ENCODE assay signal across 7 cellular contexts in the genomic region with DNA sequence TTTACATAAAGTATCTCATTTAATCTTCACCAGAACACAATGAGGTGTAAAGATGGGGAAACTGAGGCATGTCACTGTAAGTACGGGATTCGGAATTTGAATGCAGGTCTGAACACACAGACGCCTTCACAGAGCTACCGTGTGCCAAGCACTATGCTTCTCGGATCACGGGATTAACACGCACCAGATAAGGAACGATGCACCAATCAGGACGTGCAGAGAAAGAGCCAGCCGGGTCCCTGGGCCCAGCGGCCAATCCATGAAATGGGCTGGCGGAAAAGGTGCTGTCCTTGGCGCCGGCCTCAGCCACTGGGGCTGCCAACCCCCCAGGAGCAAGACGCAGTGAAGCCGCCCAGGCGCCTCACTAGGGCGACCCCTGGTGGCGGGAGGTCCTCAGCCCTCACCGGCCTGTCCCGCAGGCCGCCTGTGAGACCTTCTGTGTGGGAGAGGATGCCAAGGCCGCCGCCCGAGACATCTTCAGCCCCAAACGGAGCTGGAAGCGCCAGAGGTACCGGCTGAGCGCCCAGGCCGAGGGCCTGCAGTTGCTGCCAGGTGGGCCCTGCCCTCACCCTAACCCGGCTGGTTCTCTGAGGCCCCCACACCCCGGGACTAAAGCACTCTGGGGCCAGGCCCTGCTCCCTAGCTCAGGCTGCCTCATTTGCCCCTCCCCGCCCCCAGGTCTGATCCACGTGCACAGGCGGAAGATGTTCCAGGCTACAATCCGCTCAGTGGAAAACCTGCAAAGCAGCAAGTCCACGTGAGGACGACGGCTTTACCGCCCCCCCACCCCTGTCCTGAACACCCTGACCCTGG. TPM values are rescaled to one million over a fixed set of nuclear protein-coding genes. Genes with fewer than 3 reads are reported as not detected.
DNase-seq lines count a peak whose midpoint lies in the region; ATAC-seq and TF ChIP-seq lines count a peak whose summit lies in the region.
"Had no signal": no experiment of that assay in that cellular context is flagged by ENCODE, and none has a peak within 500 bp of the region (broad histone marks: within the 10 kb centered on the region; RNA-seq: fewer than 3 reads in every experiment).

No MANE protein-coding gene starts in this region.

- intact Hi-C loops in IMR-90 (cut with micrococcal nuclease), result no loop called here
- intact Hi-C loops in left lung (cut with DNase I), result no loop called here

- CTCF ChIA-PET in IMR-90 (lab: Yijun Ruan, JAX), result interaction anchor here (1.0 to 1.4 kb wide), 2 partner anchors 10 to 28 kb away, joined by 3 to 4 read pairs; no protein-coding TSS in a partner anchor

- H3K4me1 ChIP-seq in IMR-90 (ENCODE audit: control insufficient read depth, insufficient read depth, low read length) (peaks cover 9% of the 10 kb centered on the region; the same call in 1 of the 2 replicates), left lung (peaks cover 16 to 55% of the 10 kb centered on the region in 2 donors)

- dilution Hi-C loops in IMR-90 (cut with HindIII; ENCODE audit: low sequenced_read_pairs, unreplicated experiment), result no loop called here

- no peak for ATAC-seq in IMR-90 (ENCODE audit: low read depth)
- peak; percentile 61 for ATAC-seq in left lung
- peak; percentile 84 for ATAC-seq in stimulated activated naive CD8-positive, alpha-beta T cell treated with anti-CD3 and anti-CD28 coated beads, Interleukin-15, amount 100 ng/mL, for 72 hours
- ATAC-seq in GM19455 (IDR thresholded peaks at IDR 0.05; ENCODE audit: unreplicated experiment), result no peak

- no peak overlapping the region for H3K18ac ChIP-seq in IMR-90 (ENCODE audit: low read depth, low read length)

- 0 out of 4 replicates have a peak overlapping the region, but pooled peaks of 1 of the 2 experiments have one; percentile 28 for H4K8ac ChIP-seq in IMR-90 (ENCODE audit: low read depth in 2 of 2, low read length in 2 of 2)

- no peak overlapping the region for H2BK5ac ChIP-seq in IMR-90 (ENCODE audit: low read depth, low read length, poor library complexity, severe bottlenecking)

- H3K36me3 ChIP-seq in IMR-90 (ENCODE audit: control insufficient read depth, insufficient read depth, low read length) (no peaks in the 10 kb centered on the region), left lung (no peaks in the 10 kb centered on the region)

- H3K27ac ChIP-seq in IMR-90 (ENCODE audit: insufficient read depth, low read length) (no peak overlapping the region), left lung (no peak overlapping the region)
- H3K27ac ChIP-seq: epithelial cell of prostate had no signal

- H3K23ac ChIP-seq in IMR-90 (ENCODE audit: low read depth, low read length), result no peak overlapping the region

- H3K4ac ChIP-seq in IMR-90 (ENCODE audit: low read depth, low read length), result no peak overlapping the region

- H2AK9ac ChIP-seq in IMR-90 (replicated peaks; ENCODE audit: low read depth, low read length, poor library complexity), result no peak overlapping the region

- no peaks in the 10 kb centered on the region for H3K9me3 Mint-ChIP-seq in stimulated activated naive CD8-positive, alpha-beta T cell treated with anti-CD3 and anti-CD28 coated beads, Interleukin-15, amount 100 ng/mL, for 72 hours

- H3K9ac ChIP-seq in IMR-90 (ENCODE audit: low read depth, low read length), result no peak overlapping the region

- H3K27me3 ChIP-seq in IMR-90 (ENCODE audit: control insufficient read depth, insufficient read depth, low read length), result peaks cover 15% of the 10 kb centered on the region
- peaks cover 3 to 60% of the 10 kb centered on the region in 2 donors for H3K27me3 ChIP-seq in left lung

- H3K4me2 ChIP-seq in IMR-90 (ENCODE audit: low read depth, low read length), result no peak overlapping the region

- H4K5ac ChIP-seq in IMR-90 (ENCODE audit: low read depth, low read length), result no peak overlapping the region

- no peak for TF ChIP-seq POLR2A in IMR-90 (IDR thresholded peaks at IDR 0.05; ENCODE audit: low read depth, low read length)

- H2AK5ac ChIP-seq in IMR-90 (ENCODE audit: low read depth, low read length), result no peak overlapping the region

- no peak overlapping the region for H4K91ac ChIP-seq in IMR-90 (ENCODE audit: insufficient read depth, low read depth, low read length)

- peaks cover 67% of the 10 kb centered on the region for H3K4me1 Mint-ChIP-seq in stimulated activated naive CD8-positive, alpha-beta T cell treated with anti-CD3 and anti-CD28 coated beads, Interleukin-15, amount 100 ng/mL, for 72 hours

- no peak overlapping the region for H3K14ac ChIP-seq in IMR-90 (replicated peaks; ENCODE audit: low read depth, low read length)

- in situ Hi-C loops in IMR-90 (cut with MboI; ENCODE audit: low sequenced_read_pairs), result no loop called here

- no peak for TF ChIP-seq RAD21 in IMR-90 (IDR thresholded peaks at IDR 0.05; ENCODE audit: low read length)

- POLR2A ChIA-PET in IMR-90 (lab: Charles Lee; ENCODE audit: unreplicated experiment), result no interaction called here

- peak overlapping the region; percentile 78 to 80 for H3K27ac Mint-ChIP-seq in stimulated activated naive CD8-positive, alpha-beta T cell treated with anti-CD3 and anti-CD28 coated beads, Interleukin-15, amount 100 ng/mL, for 72 hours

- WGBS in IMR-90 (ENCODE audit: extremely low coverage in 2 of 2, insufficient read length in 1 of 2), 2 experiments, result 55% methylated on average over 23 of the region's 40 CpGs; no CpG with 5 or more reads in 1 of the 2 experiments

- H3K56ac ChIP-seq in IMR-90 (ENCODE audit: extremely low read depth, insufficient read depth, low read length), result no peak overlapping the region

- no peaks in the 10 kb centered on the region for H3K79me1 ChIP-seq in IMR-90 (ENCODE audit: low read depth in 1 of 2, low read length in 2 of 2)

- TF ChIP-seq CTCF in GM12865 (IDR thresholded peaks at IDR 0.05; ENCODE audit: insufficient read depth, low read depth, low read length, missing control alignments), result peak; percentile 78
- peak; percentile 44 for TF ChIP-seq CTCF in IMR-90 (conservative IDR thresholded peaks at IDR 0.05; ENCODE audit: low read depth, low read length)
- TF ChIP-seq CTCF in left lung (IDR thresholded peaks at IDR 0.05), result peak; percentile 65 to 80

- DNase-seq in GM12865 (ENCODE audit: low read depth) (peak; percentile 80), IMR-90 (no peak), left lung (peak; percentile 56 to 93)
- peak; percentile 77 for DNase-seq in activated T-helper 9 cell treated with anti-CD3 and anti-CD28 coated beads, Interleukin-2, amount 50 U/mL, for 16 hours (ENCODE audit: low read depth)
- DNase-seq in stimulated activated naive CD8-positive, alpha-beta T cell treated with anti-CD3 and anti-CD28 coated beads, Interleukin-15, amount 100 ng/mL, for 72 hours, result peak; percentile 89 to 91

- H3K4me3 Mint-ChIP-seq in stimulated activated naive CD8-positive, alpha-beta T cell treated with anti-CD3 and anti-CD28 coated beads, Interleukin-15, amount 100 ng/mL, for 72 hours, result peak overlapping the region; percentile 76 to 90

- no TSS peak for BruUV-seq in IMR-90 (replicated peaks; lab: Mats Ljungman, UMichigan)

- peak overlapping the region; percentile 1 for H2AFZ ChIP-seq in IMR-90 (replicated peaks; ENCODE audit: low read length, poor library complexity)

- no peak overlapping the region for H2BK15ac ChIP-seq in IMR-90 (ENCODE audit: low read depth, low read length)

- H3K9me3 ChIP-seq in IMR-90 (ENCODE audit: control insufficient read depth, insufficient read depth, low read length) (no peaks in the 10 kb centered on the region), left lung (no peaks in the 10 kb centered on the region)

- H4K20me1 ChIP-seq in IMR-90 (ENCODE audit: insufficient read depth, low read length), result no peaks in the 10 kb centered on the region

- H3K4me3 ChIP-seq in GM12865 (ENCODE audit: low read depth, low read length), result peak overlapping the region; percentile 12
- no peak overlapping the region for H3K4me3 ChIP-seq in IMR-90 (ENCODE audit: insufficient read depth, low read depth, low read length)
- peak overlapping the region in 1 of 2 donors; percentile 9 for H3K4me3 ChIP-seq in left lung

- no peaks in the 10 kb centered on the region for H3K9me1 ChIP-seq in IMR-90 (ENCODE audit: insufficient read depth, low read length)

- H3K27me3 Mint-ChIP-seq in stimulated activated naive CD8-positive, alpha-beta T cell treated with anti-CD3 and anti-CD28 coated beads, Interleukin-15, amount 100 ng/mL, for 72 hours, result no peaks in the 10 kb centered on the region

- no peak overlapping the region for H2BK20ac ChIP-seq in IMR-90 (ENCODE audit: low read depth, low read length)

- H2BK120ac ChIP-seq in IMR-90 (ENCODE audit: low read depth, low read length), result no peak overlapping the region

TF ChIP-seq in IMR-90, 13 proteins besides CTCF, POLR2A, EP300 and RAD21 (continues in another document):
- no peak for TF ChIP-seq FOS (IDR thresholded peaks at IDR 0.05; ENCODE audit: low read depth, low read length)
- no peak for TF ChIP-seq BHLHE40 (IDR thresholded peaks at IDR 0.05; ENCODE audit: low read depth, low read length)
- no peak for TF ChIP-seq MAZ (IDR thresholded peaks at IDR 0.05; ENCODE audit: borderline replicate concordance, low read depth, low read length)
- no peak for TF ChIP-seq CHD1 (IDR thresholded peaks at IDR 0.05; ENCODE audit: low read depth, low read length)

RNA-seq across cellular contexts. Expression of a gene that starts 15.6 kb away (rescaled TPM):
- total RNA-seq in IMR-90 (2012; rRNA removed) (0.18 TPM in 1 of 2 replicates, not detected in the other), left lung (under 1 TPM; 0.68 to 0.70 TPM)
- polyA plus RNA-seq in IMR-90 (2012; rRNA removed), result 0.91 and 1.1 TPM in 2 replicates
- 0.22 and 0.49 TPM in 2 replicates for polyA plus RNA-seq in IMR-90 (2012; cell fraction: cytosol; rRNA removed)
- 3.2 and 5.6 TPM in 2 replicates for polyA plus RNA-seq in IMR-90 (2012; cell fraction: nucleus; rRNA removed; ENCODE audit: low replicate concordance)

RNA-seq across cellular contexts. Expression of a gene that starts 17.9 kb away (rescaled TPM):
- total RNA-seq in IMR-90 (2012; rRNA removed) (0.28 and 0.72 TPM in 2 replicates), left lung (10 to 100 TPM; 12.1 to 21.8 TPM)
- polyA plus RNA-seq in IMR-90 (2012; rRNA removed), result 2.0 and 2.9 TPM in 2 replicates
- polyA plus RNA-seq in IMR-90 (2012; cell fraction: cytosol; rRNA removed), result 1.2 and 1.9 TPM in 2 replicates
- polyA plus RNA-seq in IMR-90 (2012; cell fraction: nucleus; rRNA removed; ENCODE audit: low replicate concordance), result 1.0 and 3.3 TPM in 2 replicates

RNA-seq across cellular contexts. Expression of a gene that starts 19.5 kb away (rescaled TPM):
- total RNA-seq in IMR-90 (2012; rRNA removed), result 14.7 and 16.3 TPM in 2 replicates
- polyA plus RNA-seq in IMR-90 (2012; rRNA removed), result 26.8 and 27.5 TPM in 2 replicates
- polyA plus RNA-seq in IMR-90 (2012; cell fraction: cytosol; rRNA removed), result 13.0 and 25.1 TPM in 2 replicates
- polyA plus RNA-seq in IMR-90 (2012; cell fraction: nucleus; rRNA removed; ENCODE audit: low replicate concordance), result 62.3 and 128 TPM in 2 replicates
- 10 to 100 TPM; 47.5 to 52.1 TPM for total RNA-seq in left lung

RNA-seq across cellular contexts. Expression of a gene that starts 30.6 kb away (rescaled TPM):
- total RNA-seq in IMR-90 (2012; rRNA removed), result 0.56 and 0.90 TPM in 2 replicates
- polyA plus RNA-seq in IMR-90 (2012; rRNA removed), result 1.6 and 2.1 TPM in 2 replicates
- polyA plus RNA-seq in IMR-90 (2012; cell fraction: cytosol; rRNA removed), result 0.74 and 2.5 TPM in 2 replicates
- polyA plus RNA-seq in IMR-90 (2012; cell fraction: nucleus; rRNA removed; ENCODE audit: low replicate concordance), result 1.2 and 2.0 TPM in 2 replicates
- total RNA-seq in left lung, result 1 to 10 TPM in 1 of 2 donors, under 1 TPM in 1; 0.82 to 1.3 TPM

RNA-seq across cellular contexts. Expression of a gene that starts 39.6 kb away (rescaled TPM):
- total RNA-seq in IMR-90 (2012; rRNA removed), result not detected in 2 replicates
- polyA plus RNA-seq in IMR-90 (2012; rRNA removed), result 0.70 and 0.74 TPM in 2 replicates
- polyA plus RNA-seq in IMR-90 (2012; cell fraction: cytosol; rRNA removed), result 0.21 and 0.38 TPM in 2 replicates
- 4.8 and 9.1 TPM in 2 replicates for polyA plus RNA-seq in IMR-90 (2012; cell fraction: nucleus; rRNA removed; ENCODE audit: low replicate concordance)
- 1 to 10 TPM; 2.7 to 3.5 TPM for total RNA-seq in left lung

Comparison
In these comparisons a context has a peak if more than half of its experiments do, and no peak if none do; other contexts are left out.
1. ATAC-seq: peak in left lung (single experiment) and stimulated activated naive CD8-positive, alpha-beta T cell treated with anti-CD3 and anti-CD28 coated beads, Interleukin-15, amount 100 ng/mL, for 72 hours (single experiment); none in IMR-90 (single experiment) and GM19455 (single experiment).
2. Peak in every context shown above with its lines, with median percentiles within 50 percentile points of each other: CTCF ChIP-seq.